ENCODE assay signal across 1 cellular context in the genomic region with DNA sequence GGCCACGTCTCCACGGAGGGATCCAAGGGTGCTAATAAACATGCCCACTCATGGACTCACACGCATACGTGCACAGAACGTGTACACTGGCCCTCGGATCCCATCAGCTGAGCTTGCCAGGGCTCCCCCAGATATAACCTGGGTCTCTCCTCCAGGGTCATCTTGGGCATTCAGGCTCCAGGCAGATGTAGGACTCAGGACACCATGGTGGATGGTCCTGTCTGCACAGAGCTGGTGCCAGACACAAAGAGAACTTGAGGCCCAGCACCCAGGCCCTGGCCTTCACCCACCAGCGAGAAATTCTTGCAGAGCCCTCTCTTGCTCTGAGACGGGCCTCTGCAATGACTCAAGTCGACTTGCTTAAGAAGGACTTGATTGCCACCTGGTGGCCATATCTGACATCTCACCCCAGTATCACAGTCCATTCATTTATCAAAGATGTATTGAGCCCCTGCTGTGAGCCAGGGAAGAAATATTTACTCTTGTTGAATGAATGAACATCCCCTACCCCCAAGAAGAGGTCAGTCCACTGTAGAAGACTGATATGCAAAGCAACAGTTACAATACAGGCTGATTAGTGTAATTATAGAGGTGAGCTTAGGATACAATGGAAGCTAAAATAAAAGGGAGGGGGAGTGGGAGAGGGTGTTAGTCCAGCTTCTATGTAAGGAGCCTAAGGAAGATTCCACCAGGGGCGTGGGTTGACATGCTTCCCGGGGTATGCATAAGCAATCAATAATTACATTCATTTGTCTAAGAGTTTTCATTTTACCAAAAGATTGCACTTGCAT.
TF ChIP-seq lines count a peak whose summit lies in the region.

No MANE protein-coding gene starts in this region.

TF ChIP-seq in SK-N-SH treated with all-trans-retinoic acid at 6 μM for 48 hours, 23 proteins besides CTCF, POLR2A, EP300 and RAD21:
- TF ChIP-seq ESRRG (CRISPR knock-in tag; IDR thresholded peaks at IDR 0.05) (no peak), ZNF565 (CRISPR knock-in tag; conservative IDR thresholded peaks at IDR 0.05; ENCODE audit: low read depth) (no peak), ISL1 (CRISPR knock-in tag; IDR thresholded peaks at IDR 0.05) (no peak), ZNF8 (CRISPR knock-in tag; IDR thresholded peaks at IDR 0.05) (no peak), OSR1 (CRISPR knock-in tag; IDR thresholded peaks at IDR 0.05) (no peak), GLIS3 (CRISPR knock-in tag; IDR thresholded peaks at IDR 0.05) (no peak), ZFP30 (CRISPR knock-in tag; IDR thresholded peaks at IDR 0.05) (no peak), ZNF70 (CRISPR knock-in tag; IDR thresholded peaks at IDR 0.05) (no peak)
- TF ChIP-seq, protein P1, sequence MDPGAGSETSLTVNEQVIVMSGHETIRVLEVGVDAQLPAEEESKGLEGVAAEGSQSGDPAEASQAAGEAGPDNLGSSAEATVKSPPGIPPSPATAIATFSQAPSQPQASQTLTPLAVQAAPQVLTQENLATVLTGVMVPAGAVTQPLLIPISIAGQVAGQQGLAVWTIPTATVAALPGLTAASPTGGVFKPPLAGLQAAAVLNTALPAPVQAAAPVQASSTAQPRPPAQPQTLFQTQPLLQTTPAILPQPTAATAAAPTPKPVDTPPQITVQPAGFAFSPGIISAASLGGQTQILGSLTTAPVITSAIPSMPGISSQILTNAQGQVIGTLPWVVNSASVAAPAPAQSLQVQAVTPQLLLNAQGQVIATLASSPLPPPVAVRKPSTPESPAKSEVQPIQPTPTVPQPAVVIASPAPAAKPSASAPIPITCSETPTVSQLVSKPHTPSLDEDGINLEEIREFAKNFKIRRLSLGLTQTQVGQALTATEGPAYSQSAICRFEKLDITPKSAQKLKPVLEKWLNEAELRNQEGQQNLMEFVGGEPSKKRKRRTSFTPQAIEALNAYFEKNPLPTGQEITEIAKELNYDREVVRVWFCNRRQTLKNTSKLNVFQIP (CRISPR knock-in tag; IDR thresholded peaks at IDR 0.05; ENCODE audit: borderline replicate concordance, low read depth) = no peak
TF ChIP-seq in SK-N-SH treated with all-trans-retinoic acid at 6 μM for 48 hours: peak in this region for 0.
